Comparison of ENCODE assay signal across 11 cellular contexts in genomic region chr15:101063891-101064794, GRCh38.
A peak's percentile ranks its signal among the peaks of the same experiment; 100 is the strongest.
DNase-seq lines count a peak whose midpoint lies in the region; ATAC-seq, FAIRE-seq and TF ChIP-seq lines count a peak whose summit lies in the region.
"Had no signal": no experiment of that assay in that cellular context is flagged by ENCODE, and none has a peak within 500 bp of the region (broad histone marks: within the 10 kb centered on the region; RNA-seq: fewer than 3 reads in every experiment).

No MANE protein-coding gene starts in this region.

- peak overlapping the region; percentile 95 for H2BK20ac ChIP-seq in H1 (ENCODE audit: low read length)

- H3K9ac ChIP-seq in H1 (replicated peaks in 1 of 4; ENCODE audit: extremely low read depth in 1 of 4, low read depth in 3 of 4, low read length in 3 of 4), result no peak overlapping the region
- H3K9ac ChIP-seq: BLaER1 treated with 17β-estradiol and CSF1 and Interleukin-3, amounts not matched to agents 10 nM and 100 nM had no signal

- no peak overlapping the region for H2AFZ ChIP-seq in OCI-LY7 (ENCODE audit: low read length)
- no peak overlapping the region for H2AFZ ChIP-seq in H1 (ENCODE audit: low read length)

- H3K27ac ChIP-seq in OCI-LY7 (ENCODE audit: low read depth, low read length, poor library complexity, severe bottlenecking) (peak overlapping the region; percentile 88), H1 (ENCODE audit: low read depth, low read length) (no peak overlapping the region), stomach (no peak overlapping the region)
- H3K27ac ChIP-seq in naive thymus-derived CD4-positive, alpha-beta T cell (ENCODE audit: low read depth, low read length), result no peak overlapping the region
- H3K27ac ChIP-seq: BLaER1 treated with 17β-estradiol and CSF1 and Interleukin-3, amounts not matched to agents 10 nM and 100 nM had no signal

- peaks cover 0 to 3% (median 0%) of the 10 kb centered on the region in 7 donors for H3K4me1 Mint-ChIP-seq in naive thymus-derived CD4-positive, alpha-beta T cell
- H3K4me1 Mint-ChIP-seq in activated CD8-positive, alpha-beta T cell treated with anti-CD3 and anti-CD28 coated beads, Interleukin-2, amount 10 ng/mL, durations not matched to agents 7 days and 5 days (ENCODE audit: low read depth), result no peaks in the 10 kb centered on the region

- H3K4me3 ChIP-seq in OCI-LY7 (ENCODE audit: low read depth, low read length, poor library complexity, severe bottlenecking), result no peak overlapping the region
- no peak overlapping the region for H3K4me3 ChIP-seq in H1 (ENCODE audit: extremely low read depth in 1 of 4, insufficient read depth in 2 of 4, low read depth in 3 of 4, low read length in 4 of 4)
- H3K4me3 ChIP-seq in stomach, result no peak overlapping the region
- H3K4me3 ChIP-seq in naive thymus-derived CD4-positive, alpha-beta T cell (ENCODE audit: low read length), result no peak overlapping the region
- H3K4me3 ChIP-seq: BLaER1 treated with 17β-estradiol and CSF1 and Interleukin-3, amounts not matched to agents 10 nM and 100 nM had no signal

- ATAC-seq in naive thymus-derived CD4-positive, alpha-beta T cell, result no peak
- ATAC-seq in activated CD8-positive, alpha-beta T cell treated with anti-CD3 and anti-CD28 coated beads, Interleukin-2, amount 10 ng/mL, durations not matched to agents 7 days and 5 days, result no peak

- no peak overlapping the region for H3K23ac ChIP-seq in H1 (ENCODE audit: insufficient read length)

- H3K4me3 Mint-ChIP-seq in naive thymus-derived CD4-positive, alpha-beta T cell, result no peak overlapping the region
- H3K4me3 Mint-ChIP-seq in activated CD8-positive, alpha-beta T cell treated with anti-CD3 and anti-CD28 coated beads, Interleukin-2, amount 10 ng/mL, durations not matched to agents 7 days and 5 days, result no peak overlapping the region

- H3K79me2 ChIP-seq in OCI-LY7 (ENCODE audit: insufficient read depth, low read depth, low read length), result no peaks in the 10 kb centered on the region
- no peaks in the 10 kb centered on the region for H3K79me2 ChIP-seq in H1 (ENCODE audit: control insufficient read depth in 1 of 2, insufficient read depth in 2 of 2, low read length in 2 of 2)

- no peaks in the 10 kb centered on the region for H3K36me3 Mint-ChIP-seq in naive thymus-derived CD4-positive, alpha-beta T cell
- H3K36me3 Mint-ChIP-seq in activated CD8-positive, alpha-beta T cell treated with anti-CD3 and anti-CD28 coated beads, Interleukin-2, amount 10 ng/mL, durations not matched to agents 7 days and 5 days (ENCODE audit: low read depth), result no peaks in the 10 kb centered on the region

- peak overlapping the region; percentile 99; the same call in 1 of the 2 replicates for H2BK12ac ChIP-seq in H1 (ENCODE audit: low read depth, low read length)

- CTCF ChIA-PET in OCI-LY7 (lab: Charles Lee; ENCODE audit: unreplicated experiment), result no interaction called here
- CTCF ChIA-PET in H1 (lab: Charles Lee; ENCODE audit: partially characterized antibody), result interaction anchor here (0.8 to 6.0 kb wide), 12 partner anchors 8 to 193 kb away, joined by 3 to 39 read pairs (median 4); no protein-coding TSS in a partner anchor
- CTCF ChIA-PET in naive thymus-derived CD4-positive, alpha-beta T cell (lab: Charles Lee), result no interaction called here
- CTCF ChIA-PET in activated CD8-positive, alpha-beta T cell treated with anti-CD3 and anti-CD28 coated beads, Interleukin-2, amount 10 ng/mL, durations not matched to agents 7 days and 5 days (lab: Charles Lee), result no interaction called here

- H3K9me2 ChIP-seq in OCI-LY7 (ENCODE audit: insufficient read depth, low read length), result no peaks in the 10 kb centered on the region

- no peak overlapping the region for H4K8ac ChIP-seq in H1 (ENCODE audit: extremely low read depth, insufficient read depth, low read length)

- no TSS peak for BruUV-seq in OCI-LY7 (replicated peaks; lab: Mats Ljungman, UMichigan)

- DNase-seq in OCI-LY7 (ENCODE audit: low spot score) (no peak), H1 (ENCODE audit: low read depth in 1 of 2, low spot score in 2 of 2) (no peak), medulla oblongata (ENCODE audit: extremely low spot score) (peak; percentile 53), stomach (peak; percentile 64), SIG-M5 (lab: John Stamatoyannopoulos, UW) (no peak), mucosa of gallbladder (ENCODE audit: low spot score) (no peak)
- no peak for DNase-seq in naive thymus-derived CD4-positive, alpha-beta T cell
- DNase-seq in activated CD8-positive, alpha-beta T cell treated with anti-CD3 and anti-CD28 coated beads, Interleukin-2, amount 10 ng/mL, durations not matched to agents 7 days and 5 days, result no peak
- DNase-seq: activated CD4-positive, alpha-beta T cell treated with anti-CD3 and anti-CD28 coated beads for 4 hours; activated gamma-delta T cell had no signal

- no peak overlapping the region for H4K5ac ChIP-seq in H1 (ENCODE audit: insufficient read length, low read depth, low read length)

- 0 out of 2 replicates have a peak overlapping the region, but pooled peaks have one; percentile 75 for H2AK5ac ChIP-seq in H1 (ENCODE audit: low read depth, low read length)

- H3K27me3 ChIP-seq in H1 (replicated peaks in 1 of 4; ENCODE audit: control insufficient read depth in 3 of 4, extremely low read depth in 1 of 4, insufficient read depth in 3 of 4, low read length in 3 of 4), result no peaks in the 10 kb centered on the region
- no peaks in the 10 kb centered on the region for H3K27me3 ChIP-seq in stomach
- no peaks in the 10 kb centered on the region for H3K27me3 ChIP-seq in naive thymus-derived CD4-positive, alpha-beta T cell (ENCODE audit: control insufficient read depth in 2 of 2, insufficient read depth in 2 of 2, low read length in 2 of 2)

- peaks cover 30% of the 10 kb centered on the region for H3K4me1 ChIP-seq in OCI-LY7 (ENCODE audit: insufficient read depth, low read length, poor library complexity, severe bottlenecking)
- H3K4me1 ChIP-seq in H1 (replicated peaks in 1 of 4; ENCODE audit: control insufficient read depth in 3 of 4, insufficient read depth in 4 of 4, low read length in 3 of 4), result peaks cover 23 to 48% (median 33%) of the 10 kb centered on the region in 4 experiments
- peaks cover 4 to 25% (median 22%) of the 10 kb centered on the region in 4 donors for H3K4me1 ChIP-seq in stomach
- no peaks in the 10 kb centered on the region for H3K4me1 ChIP-seq in naive thymus-derived CD4-positive, alpha-beta T cell (ENCODE audit: control insufficient read depth in 2 of 2, insufficient read depth in 2 of 2, low read length in 2 of 2)

- TF ChIP-seq POLR2A in H1 (IDR thresholded peaks at IDR 0.05; ENCODE audit: control extremely low read depth in 1 of 2, low read depth in 2 of 2, low read length in 2 of 2) (no peak), stomach (IDR thresholded peaks at IDR 0.05) (no peak)

- POLR2A ChIA-PET in OCI-LY7 (lab: Charles Lee) (no interaction called here), H1 (lab: Charles Lee; ENCODE audit: partially characterized antibody) (interaction anchor here (1.0 to 1.6 kb wide), 3 partner anchors 12 to 19 kb away, joined by 3 to 4 read pairs (median 3); no protein-coding TSS in a partner anchor)
- POLR2A ChIA-PET in naive thymus-derived CD4-positive, alpha-beta T cell (lab: Charles Lee), result no interaction called here
- POLR2A ChIA-PET in activated CD8-positive, alpha-beta T cell treated with anti-CD3 and anti-CD28 coated beads, Interleukin-2, amount 10 ng/mL, durations not matched to agents 7 days and 5 days (lab: Charles Lee), result interaction anchor here (0.7 kb wide), 1 partner anchor 255 kb away, joined by 3 read pairs; no protein-coding TSS in a partner anchor

- 96% methylated on average over 29 of the region's 30 CpGs; no CpG with 5 or more reads in 1 of the 2 experiments for WGBS in H1 (ENCODE audit: extremely low coverage in 1 of 2, insufficient coverage in 1 of 2, insufficient read length in 1 of 2, insufficient replicate concordance in 2 of 2, low coverage in 1 of 2, low lambda C conversion rate in 2 of 2, missing lambda C conversion rate in 1 of 2), 2 experiments
- WGBS in stomach, 5 donors, result 36 to 66% (median 51%) methylated on average over 27 to 30 of the region's 30 CpGs

- H2BK120ac ChIP-seq in H1 (replicated peaks; ENCODE audit: low read depth, low read length), result no peak overlapping the region

- H2BK5ac ChIP-seq in H1 (ENCODE audit: low read depth, low read length), result peak overlapping the region; percentile 100; the same call in 1 of the 2 replicates

- H3K14ac ChIP-seq in H1 (ENCODE audit: insufficient read length), result no peak overlapping the region

- TF ChIP-seq EP300 in H1 (IDR thresholded peaks at IDR 0.05; ENCODE audit: borderline replicate concordance in 1 of 2, low read depth in 2 of 2, low read length in 2 of 2) (no peak), stomach (IDR thresholded peaks at IDR 0.05) (no peak)

- H3K56ac ChIP-seq in H1 (replicated peaks; ENCODE audit: insufficient read length, low read depth, low read length), result no peak overlapping the region

- H3K36me3 ChIP-seq in OCI-LY7 (ENCODE audit: insufficient read depth, low read length) (peaks cover 100% of the 10 kb centered on the region), H1 (ENCODE audit: control insufficient read depth in 2 of 4, insufficient read depth in 4 of 4, low read length in 3 of 4) (no peaks in the 10 kb centered on the region), stomach (peaks cover 0 to 86% (median 70%) of the 10 kb centered on the region in 4 donors)
- H3K36me3 ChIP-seq in naive thymus-derived CD4-positive, alpha-beta T cell (ENCODE audit: control insufficient read depth in 2 of 3, insufficient read depth in 3 of 3, low read length in 3 of 3), result no peaks in the 10 kb centered on the region

- TF ChIP-seq RAD21 in H1 (IDR thresholded peaks at IDR 0.05 in 1 of 2, conservative IDR thresholded peaks at IDR 0.05 in 1 of 2; ENCODE audit: low read depth in 2 of 2, low read length in 2 of 2), result no peak

- H3K9me3 ChIP-seq in OCI-LY7 (ENCODE audit: low read length), result no peaks in the 10 kb centered on the region
- peaks cover 3 to 6% of the 10 kb centered on the region in 2 experiments; a peak in 3 of 4 replicates for H3K9me3 ChIP-seq in H1 (ENCODE audit: insufficient read depth in 2 of 2, low read depth in 1 of 2, low read length in 1 of 2)
- no peaks in the 10 kb centered on the region for H3K9me3 ChIP-seq in stomach
- H3K9me3 ChIP-seq in naive thymus-derived CD4-positive, alpha-beta T cell (ENCODE audit: control insufficient read depth in 2 of 3, low read length in 3 of 3), result no peaks in the 10 kb centered on the region
- H3K9me3 ChIP-seq: BLaER1 treated with 17β-estradiol and CSF1 and Interleukin-3, amounts not matched to agents 10 nM and 100 nM had no signal

- intact Hi-C loops in OCI-LY7 (cut with micrococcal nuclease; ENCODE audit: unreplicated experiment) (no loop called here), stomach (cut with DNase I; ENCODE audit: low total_unique reads) (no loop called here)
- intact Hi-C loops in naive thymus-derived CD4-positive, alpha-beta T cell (cut with micrococcal nuclease), result no loop called here

- H2BK15ac ChIP-seq in H1 (ENCODE audit: low read length), result peak overlapping the region; percentile 73; the same call in 1 of the 2 replicates

- no peaks in the 10 kb centered on the region; the same call in 1 of the 2 replicates for H3K23me2 ChIP-seq in H1 (ENCODE audit: low read depth, low read length)

- no peak overlapping the region for H3K4me2 ChIP-seq in OCI-LY7 (ENCODE audit: low read length)
- no peak overlapping the region for H3K4me2 ChIP-seq in H1 (ENCODE audit: insufficient read depth in 1 of 2, low read depth in 2 of 2, low read length in 2 of 2)
- H3K4me2 ChIP-seq: BLaER1 treated with 17β-estradiol and CSF1 and Interleukin-3, amounts not matched to agents 10 nM and 100 nM had no signal

- peak overlapping the region; percentile 75 for H3K18ac ChIP-seq in H1 (ENCODE audit: extremely low read depth, low read length)

- H3K9me3 Mint-ChIP-seq in naive thymus-derived CD4-positive, alpha-beta T cell, result no peaks in the 10 kb centered on the region
- no peaks in the 10 kb centered on the region for H3K9me3 Mint-ChIP-seq in activated CD8-positive, alpha-beta T cell treated with anti-CD3 and anti-CD28 coated beads, Interleukin-2, amount 10 ng/mL, durations not matched to agents 7 days and 5 days (ENCODE audit: insufficient read depth)

- H3K27me3 Mint-ChIP-seq in naive thymus-derived CD4-positive, alpha-beta T cell, result no peaks in the 10 kb centered on the region
- no peaks in the 10 kb centered on the region for H3K27me3 Mint-ChIP-seq in activated CD8-positive, alpha-beta T cell treated with anti-CD3 and anti-CD28 coated beads, Interleukin-2, amount 10 ng/mL, durations not matched to agents 7 days and 5 days (ENCODE audit: low read depth)

- no peak for FAIRE-seq in H1 (lab: Jason Lieb, UNC)

- H3K79me1 ChIP-seq in H1 (ENCODE audit: low read depth, low read length), result no peaks in the 10 kb centered on the region

- H3K4ac ChIP-seq in H1 (replicated peaks; ENCODE audit: insufficient read length, low read depth, low read length), result peak overlapping the region; percentile 75

- no peaks in the 10 kb centered on the region; the same call in 1 of the 2 replicates for H4K20me1 ChIP-seq in OCI-LY7 (ENCODE audit: insufficient read depth, low read length)
- no peaks in the 10 kb centered on the region for H4K20me1 ChIP-seq in H1 (replicated peaks in 1 of 2; ENCODE audit: control insufficient read depth in 1 of 2, insufficient read depth in 2 of 2, low read length in 2 of 2)

- H4K91ac ChIP-seq in H1 (replicated peaks; ENCODE audit: insufficient read length, low read length), result peak overlapping the region; percentile 88

- no peak for TF ChIP-seq CTCF in OCI-LY7 (conservative IDR thresholded peaks at IDR 0.05; ENCODE audit: low read length)
- TF ChIP-seq CTCF in H1 (IDR thresholded peaks at IDR 0.05; ENCODE audit: control extremely low read depth in 1 of 3, insufficient read depth in 1 of 3, low read depth in 1 of 3, low read length in 3 of 3), result no peak
- TF ChIP-seq CTCF in stomach (IDR thresholded peaks at IDR 0.05), result no peak

- no peak overlapping the region for H3K27ac Mint-ChIP-seq in naive thymus-derived CD4-positive, alpha-beta T cell
- H3K27ac Mint-ChIP-seq in activated CD8-positive, alpha-beta T cell treated with anti-CD3 and anti-CD28 coated beads, Interleukin-2, amount 10 ng/mL, durations not matched to agents 7 days and 5 days, result no peak overlapping the region

Comparison
In these comparisons a context has a peak if more than half of its experiments do, and no peak if none do; other contexts are left out.
1. DNase-seq: peak in medulla oblongata (single experiment) and stomach (single experiment); none in OCI-LY7 (single experiment), H1 (0 of 2), naive thymus-derived CD4-positive, alpha-beta T cell (0 of 9), SIG-M5 (single experiment), activated CD8-positive, alpha-beta T cell treated with anti-CD3 and anti-CD28 coated beads, Interleukin-2, amount 10 ng/mL, durations not matched to agents 7 days and 5 days (single experiment) and mucosa of gallbladder (single experiment).
2. POLR2A ChIA-PET loops: an anchor here in H1 (1.0 to 1.6 kb wide) and activated CD8-positive, alpha-beta T cell treated with anti-CD3 and anti-CD28 coated beads, Interleukin-2, amount 10 ng/mL, durations not matched to agents 7 days and 5 days (0.7 kb wide); none called in OCI-LY7 and naive thymus-derived CD4-positive, alpha-beta T cell.